Comparison of ENCODE assay signal across 8 cellular contexts in the genomic region with DNA sequence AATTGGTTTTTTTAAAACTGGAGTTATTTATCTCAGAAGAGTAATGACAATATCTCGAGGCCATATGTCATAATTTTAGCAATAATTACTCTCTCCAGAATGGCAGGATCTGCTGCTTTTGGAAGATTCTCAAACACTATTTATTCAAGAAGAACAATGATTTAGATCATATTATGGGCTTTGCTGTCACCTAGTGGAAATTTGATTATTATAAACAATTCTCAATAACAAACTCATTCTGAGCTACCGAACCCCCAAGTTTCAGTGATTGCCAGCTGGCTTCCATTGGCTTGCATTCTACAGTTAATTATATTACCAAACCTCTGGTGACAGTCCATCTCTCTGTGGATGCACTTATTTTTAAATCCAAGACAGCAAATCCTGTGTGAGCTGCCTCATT. TPM values are rescaled to one million over a fixed set of nuclear protein-coding genes. Genes with fewer than 3 reads are reported as not detected.
A peak's percentile ranks its signal among the peaks of the same experiment; 100 is the strongest.
DNase-seq lines count a peak whose midpoint lies in the region; ATAC-seq and TF ChIP-seq lines count a peak whose summit lies in the region.

No MANE protein-coding gene starts in this region.

- H3K9me3 ChIP-seq in cardiac muscle cell (ENCODE audit: low read depth) (no peaks in the 10 kb centered on the region), esophagus squamous epithelium (no peaks in the 10 kb centered on the region), tibial artery (no peaks in the 10 kb centered on the region)

- TF ChIP-seq POLR2A in esophagus squamous epithelium (IDR thresholded peaks at IDR 0.05): no peak

- DNase-seq in cardiac muscle cell (ENCODE audit: low read depth in 1 of 2, low spot score in 1 of 2) (peak in 1 of 2 donors; percentile 46), Right ventricle myocardium inferior (ENCODE audit: missing footprints) (no peak), NCI-H69 (lab: John Stamatoyannopoulos, UW) (peak; percentile 89), esophagus squamous epithelium (lab: John Stamatoyannopoulos, UW) (no peak), tibial artery (no peak), activated gamma-delta T cell treated with Interleukin-2 at 50 U/mL for 16 hours (no peak)

- no peak for ATAC-seq in Right ventricle myocardium inferior
- no peak for ATAC-seq in HG02763 (IDR thresholded peaks at IDR 0.05; ENCODE audit: unreplicated experiment)
- no peak for ATAC-seq in GM21825 (IDR thresholded peaks at IDR 0.05; ENCODE audit: unreplicated experiment)

- no peak overlapping the region for H3K4me3 ChIP-seq in cardiac muscle cell
- no peak overlapping the region for H3K4me3 ChIP-seq in esophagus squamous epithelium
- H3K4me3 ChIP-seq in tibial artery: no peak overlapping the region

- no peaks in the 10 kb centered on the region for H3K4me1 ChIP-seq in cardiac muscle cell (ENCODE audit: low read depth)
- peaks cover 0 to 4% (median 0%) of the 10 kb centered on the region in 3 donors for H3K4me1 ChIP-seq in esophagus squamous epithelium
- H3K4me1 ChIP-seq in tibial artery: no peaks in the 10 kb centered on the region

- TF ChIP-seq CTCF in cardiac muscle cell (IDR thresholded peaks at IDR 0.05; ENCODE audit: low read depth, low read length) (peak; percentile 18), esophagus squamous epithelium (IDR thresholded peaks at IDR 0.05) (peak in 5 of 6 experiments; percentile 31 to 53 (median 39)), tibial artery (IDR thresholded peaks at IDR 0.05) (peak; percentile 28 to 43)

- WGBS in esophagus squamous epithelium, 2 donors: 11 to 28% methylated on average over 2 of the region's 2 CpGs

- H3K36me3 ChIP-seq in cardiac muscle cell: no peaks in the 10 kb centered on the region
- H3K36me3 ChIP-seq in esophagus squamous epithelium: no peaks in the 10 kb centered on the region
- H3K36me3 ChIP-seq in tibial artery: no peaks in the 10 kb centered on the region

- intact Hi-C loops in Right ventricle myocardium inferior (cut with DNase I) (loop anchor here (5.0 kb wide), 1 partner anchor 283 kb away; no protein-coding TSS in a partner anchor), esophagus squamous epithelium (cut with DNase I) (loop anchor here (10.0 kb wide), 1 partner anchor 281 kb away; no protein-coding TSS in a partner anchor), tibial artery (cut with DNase I; ENCODE audit: low total_unique reads) (no loop called here)

- H3K27ac ChIP-seq in cardiac muscle cell (no peak overlapping the region), esophagus squamous epithelium (no peak overlapping the region), tibial artery (no peak overlapping the region)

- H3K27me3 ChIP-seq in cardiac muscle cell (no peaks in the 10 kb centered on the region), esophagus squamous epithelium (no peaks in the 10 kb centered on the region), tibial artery (no peaks in the 10 kb centered on the region)

RNA-seq across cellular contexts. Expression of a gene that starts 27.9 kb away (rescaled TPM):
- total RNA-seq in cardiac muscle cell (16.2 and 26.2 TPM in 2 replicates), Right ventricle myocardium inferior (8.0 TPM), esophagus squamous epithelium (10 to 100 TPM in 2 of 4 donors, 1 to 10 TPM in 2; 5.7 to 16.6 (median 9.4) TPM)
- 56.8 and 71.2 TPM in 2 replicates for polyA plus RNA-seq in cardiac muscle cell
